Comparison of ENCODE assay signal across 1 cellular context in the genomic region with DNA sequence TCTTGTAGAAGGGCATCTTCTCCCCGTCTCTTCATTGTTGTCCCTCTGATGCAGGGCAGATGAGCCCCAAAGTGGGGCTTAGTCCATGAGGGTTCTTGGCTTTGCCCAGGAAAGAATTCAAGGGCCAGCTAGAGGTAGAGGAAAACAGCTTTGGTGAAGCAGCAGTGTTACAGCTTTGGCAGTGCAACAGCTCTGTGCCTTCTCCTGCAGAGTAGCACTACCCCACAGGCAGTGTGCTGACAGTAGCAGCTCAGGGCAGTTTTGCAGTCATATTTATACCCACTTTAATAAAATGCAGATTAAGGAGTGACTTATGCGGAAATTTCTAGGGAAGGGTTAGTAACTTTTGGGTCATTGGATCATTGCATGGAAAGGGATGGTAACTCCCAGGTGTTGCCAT.
TF ChIP-seq lines count a peak whose summit lies in the region.

No MANE protein-coding gene starts in this region.

TF ChIP-seq in SK-N-SH treated with all-trans-retinoic acid at 6 μM for 48 hours, 23 proteins besides CTCF, POLR2A, EP300 and RAD21 (continued from another document):
- TF ChIP-seq TCF4 (CRISPR knock-in tag; IDR thresholded peaks at IDR 0.05; ENCODE audit: borderline replicate concordance), result no peak
- TF ChIP-seq GLIS3 (CRISPR knock-in tag; IDR thresholded peaks at IDR 0.05), result no peak
- no peak for TF ChIP-seq ZNF8 (CRISPR knock-in tag; IDR thresholded peaks at IDR 0.05)
- TF ChIP-seq, protein P1, sequence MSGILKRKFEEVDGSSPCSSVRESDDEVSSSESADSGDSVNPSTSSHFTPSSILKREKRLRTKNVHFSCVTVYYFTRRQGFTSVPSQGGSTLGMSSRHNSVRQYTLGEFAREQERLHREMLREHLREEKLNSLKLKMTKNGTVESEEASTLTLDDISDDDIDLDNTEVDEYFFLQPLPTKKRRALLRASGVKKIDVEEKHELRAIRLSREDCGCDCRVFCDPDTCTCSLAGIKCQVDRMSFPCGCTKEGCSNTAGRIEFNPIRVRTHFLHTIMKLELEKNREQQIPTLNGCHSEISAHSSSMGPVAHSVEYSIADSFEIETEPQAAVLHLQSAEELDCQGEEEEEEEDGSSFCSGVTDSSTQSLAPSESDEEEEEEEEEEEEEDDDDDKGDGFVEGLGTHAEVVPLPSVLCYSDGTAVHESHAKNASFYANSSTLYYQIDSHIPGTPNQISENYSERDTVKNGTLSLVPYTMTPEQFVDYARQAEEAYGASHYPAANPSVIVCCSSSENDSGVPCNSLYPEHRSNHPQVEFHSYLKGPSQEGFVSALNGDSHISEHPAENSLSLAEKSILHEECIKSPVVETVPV (CRISPR knock-in tag; IDR thresholded peaks at IDR 0.05), result no peak
- TF ChIP-seq ESRRG (CRISPR knock-in tag; IDR thresholded peaks at IDR 0.05), result no peak
- TF ChIP-seq TOX (CRISPR knock-in tag; IDR thresholded peaks at IDR 0.05; ENCODE audit: borderline replicate concordance), result no peak
- TF ChIP-seq, protein P2, sequence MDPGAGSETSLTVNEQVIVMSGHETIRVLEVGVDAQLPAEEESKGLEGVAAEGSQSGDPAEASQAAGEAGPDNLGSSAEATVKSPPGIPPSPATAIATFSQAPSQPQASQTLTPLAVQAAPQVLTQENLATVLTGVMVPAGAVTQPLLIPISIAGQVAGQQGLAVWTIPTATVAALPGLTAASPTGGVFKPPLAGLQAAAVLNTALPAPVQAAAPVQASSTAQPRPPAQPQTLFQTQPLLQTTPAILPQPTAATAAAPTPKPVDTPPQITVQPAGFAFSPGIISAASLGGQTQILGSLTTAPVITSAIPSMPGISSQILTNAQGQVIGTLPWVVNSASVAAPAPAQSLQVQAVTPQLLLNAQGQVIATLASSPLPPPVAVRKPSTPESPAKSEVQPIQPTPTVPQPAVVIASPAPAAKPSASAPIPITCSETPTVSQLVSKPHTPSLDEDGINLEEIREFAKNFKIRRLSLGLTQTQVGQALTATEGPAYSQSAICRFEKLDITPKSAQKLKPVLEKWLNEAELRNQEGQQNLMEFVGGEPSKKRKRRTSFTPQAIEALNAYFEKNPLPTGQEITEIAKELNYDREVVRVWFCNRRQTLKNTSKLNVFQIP (CRISPR knock-in tag; IDR thresholded peaks at IDR 0.05; ENCODE audit: borderline replicate concordance, low read depth), result no peak
- TF ChIP-seq, protein P3, sequence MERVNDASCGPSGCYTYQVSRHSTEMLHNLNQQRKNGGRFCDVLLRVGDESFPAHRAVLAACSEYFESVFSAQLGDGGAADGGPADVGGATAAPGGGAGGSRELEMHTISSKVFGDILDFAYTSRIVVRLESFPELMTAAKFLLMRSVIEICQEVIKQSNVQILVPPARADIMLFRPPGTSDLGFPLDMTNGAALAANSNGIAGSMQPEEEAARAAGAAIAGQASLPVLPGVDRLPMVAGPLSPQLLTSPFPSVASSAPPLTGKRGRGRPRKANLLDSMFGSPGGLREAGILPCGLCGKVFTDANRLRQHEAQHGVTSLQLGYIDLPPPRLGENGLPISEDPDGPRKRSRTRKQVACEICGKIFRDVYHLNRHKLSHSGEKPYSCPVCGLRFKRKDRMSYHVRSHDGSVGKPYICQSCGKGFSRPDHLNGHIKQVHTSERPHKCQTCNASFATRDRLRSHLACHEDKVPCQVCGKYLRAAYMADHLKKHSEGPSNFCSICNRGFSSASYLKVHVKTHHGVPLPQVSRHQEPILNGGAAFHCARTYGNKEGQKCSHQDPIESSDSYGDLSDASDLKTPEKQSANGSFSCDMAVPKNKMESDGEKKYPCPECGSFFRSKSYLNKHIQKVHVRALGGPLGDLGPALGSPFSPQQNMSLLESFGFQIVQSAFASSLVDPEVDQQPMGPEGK (CRISPR knock-in tag; IDR thresholded peaks at IDR 0.05; ENCODE audit: borderline replicate concordance), result no peak
